1 cellular context compared by ENCODE assay signal in the genomic region with DNA sequence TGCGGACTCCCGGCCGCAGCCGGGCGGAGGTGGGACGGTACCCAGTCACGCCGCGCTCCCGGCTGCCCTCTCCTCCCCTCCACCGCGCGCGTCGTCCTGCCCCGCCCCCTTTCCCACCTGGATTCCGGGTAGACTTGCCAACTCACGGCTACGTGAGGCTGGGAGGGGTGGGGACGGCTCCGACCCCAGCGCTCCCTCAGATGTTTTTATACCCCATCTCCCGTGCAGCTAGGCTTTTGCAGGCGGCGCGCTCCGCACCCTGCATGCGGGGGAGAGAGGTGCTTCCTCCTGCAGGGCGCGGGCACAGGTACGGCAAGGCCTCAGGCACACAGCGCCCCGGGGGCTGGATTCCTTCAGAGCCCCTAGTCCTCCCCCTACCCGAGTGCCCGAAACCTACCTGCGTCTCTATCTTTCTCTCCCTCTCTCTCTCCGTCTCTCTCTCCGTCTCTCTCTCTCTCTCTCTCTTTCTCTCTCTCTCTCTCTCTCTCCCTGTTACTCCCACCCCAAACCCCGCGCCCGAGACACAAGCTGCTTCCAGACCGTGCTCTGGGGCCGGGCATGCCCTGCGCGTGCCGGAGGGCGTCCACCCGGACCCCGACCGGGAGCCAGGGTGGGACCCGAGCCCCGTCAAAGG.
TF ChIP-seq lines count a peak whose summit lies in the region.

No MANE protein-coding gene starts in this region.

TF ChIP-seq in HepG2, 621 proteins besides CTCF, POLR2A, EP300 and RAD21 (continued from another document and continues in another):
- TF ChIP-seq, protein P1, sequence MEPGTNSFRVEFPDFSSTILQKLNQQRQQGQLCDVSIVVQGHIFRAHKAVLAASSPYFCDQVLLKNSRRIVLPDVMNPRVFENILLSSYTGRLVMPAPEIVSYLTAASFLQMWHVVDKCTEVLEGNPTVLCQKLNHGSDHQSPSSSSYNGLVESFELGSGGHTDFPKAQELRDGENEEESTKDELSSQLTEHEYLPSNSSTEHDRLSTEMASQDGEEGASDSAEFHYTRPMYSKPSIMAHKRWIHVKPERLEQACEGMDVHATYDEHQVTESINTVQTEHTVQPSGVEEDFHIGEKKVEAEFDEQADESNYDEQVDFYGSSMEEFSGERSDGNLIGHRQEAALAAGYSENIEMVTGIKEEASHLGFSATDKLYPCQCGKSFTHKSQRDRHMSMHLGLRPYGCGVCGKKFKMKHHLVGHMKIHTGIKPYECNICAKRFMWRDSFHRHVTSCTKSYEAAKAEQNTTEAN (CRISPR knock-in tag; conservative IDR thresholded peaks at IDR 0.05), result no peak
- no peak for TF ChIP-seq PAX8 (CRISPR knock-in tag; IDR thresholded peaks at IDR 0.05; ENCODE audit: borderline replicate concordance)
- TF ChIP-seq KDM5A (IDR thresholded peaks at IDR 0.05; ENCODE audit: borderline replicate concordance, low read length), result 0 out of 2 replicates have a peak, but pooled peaks have one; percentile 9
- TF ChIP-seq, protein P2, sequence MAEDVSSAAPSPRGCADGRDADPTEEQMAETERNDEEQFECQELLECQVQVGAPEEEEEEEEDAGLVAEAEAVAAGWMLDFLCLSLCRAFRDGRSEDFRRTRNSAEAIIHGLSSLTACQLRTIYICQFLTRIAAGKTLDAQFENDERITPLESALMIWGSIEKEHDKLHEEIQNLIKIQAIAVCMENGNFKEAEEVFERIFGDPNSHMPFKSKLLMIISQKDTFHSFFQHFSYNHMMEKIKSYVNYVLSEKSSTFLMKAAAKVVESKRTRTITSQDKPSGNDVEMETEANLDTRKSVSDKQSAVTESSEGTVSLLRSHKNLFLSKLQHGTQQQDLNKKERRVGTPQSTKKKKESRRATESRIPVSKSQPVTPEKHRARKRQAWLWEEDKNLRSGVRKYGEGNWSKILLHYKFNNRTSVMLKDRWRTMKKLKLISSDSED (CRISPR knock-in tag; IDR thresholded peaks at IDR 0.05), result no peak
- no peak for TF ChIP-seq PHB2 (IDR thresholded peaks at IDR 0.05; ENCODE audit: partially characterized antibody)
- TF ChIP-seq HDAC1 (CRISPR knock-in tag; IDR thresholded peaks at IDR 0.05), result no peak; the same call in 1 of the 2 replicates
- TF ChIP-seq, protein P3, sequence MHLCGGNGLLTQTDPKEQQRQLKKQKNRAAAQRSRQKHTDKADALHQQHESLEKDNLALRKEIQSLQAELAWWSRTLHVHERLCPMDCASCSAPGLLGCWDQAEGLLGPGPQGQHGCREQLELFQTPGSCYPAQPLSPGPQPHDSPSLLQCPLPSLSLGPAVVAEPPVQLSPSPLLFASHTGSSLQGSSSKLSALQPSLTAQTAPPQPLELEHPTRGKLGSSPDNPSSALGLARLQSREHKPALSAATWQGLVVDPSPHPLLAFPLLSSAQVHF (CRISPR knock-in tag; IDR thresholded peaks at IDR 0.05), result no peak; the same call in 1 of the 2 replicates
- no peak for TF ChIP-seq PHF21A (CRISPR knock-in tag; IDR thresholded peaks at IDR 0.05)
- TF ChIP-seq, protein P4, sequence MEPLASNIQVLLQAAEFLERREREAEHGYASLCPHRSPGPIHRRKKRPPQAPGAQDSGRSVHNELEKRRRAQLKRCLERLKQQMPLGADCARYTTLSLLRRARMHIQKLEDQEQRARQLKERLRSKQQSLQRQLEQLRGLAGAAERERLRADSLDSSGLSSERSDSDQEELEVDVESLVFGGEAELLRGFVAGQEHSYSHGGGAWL (CRISPR knock-in tag; IDR thresholded peaks at IDR 0.05), result peak; percentile 61; the same call in 1 of the 2 replicates
- no peak for TF ChIP-seq ZNF556 (CRISPR knock-in tag; IDR thresholded peaks at IDR 0.05; ENCODE audit: borderline replicate concordance)
- TF ChIP-seq RARA (CRISPR knock-in tag; IDR thresholded peaks at IDR 0.05), result peak; percentile 59
- TF ChIP-seq, protein P5, sequence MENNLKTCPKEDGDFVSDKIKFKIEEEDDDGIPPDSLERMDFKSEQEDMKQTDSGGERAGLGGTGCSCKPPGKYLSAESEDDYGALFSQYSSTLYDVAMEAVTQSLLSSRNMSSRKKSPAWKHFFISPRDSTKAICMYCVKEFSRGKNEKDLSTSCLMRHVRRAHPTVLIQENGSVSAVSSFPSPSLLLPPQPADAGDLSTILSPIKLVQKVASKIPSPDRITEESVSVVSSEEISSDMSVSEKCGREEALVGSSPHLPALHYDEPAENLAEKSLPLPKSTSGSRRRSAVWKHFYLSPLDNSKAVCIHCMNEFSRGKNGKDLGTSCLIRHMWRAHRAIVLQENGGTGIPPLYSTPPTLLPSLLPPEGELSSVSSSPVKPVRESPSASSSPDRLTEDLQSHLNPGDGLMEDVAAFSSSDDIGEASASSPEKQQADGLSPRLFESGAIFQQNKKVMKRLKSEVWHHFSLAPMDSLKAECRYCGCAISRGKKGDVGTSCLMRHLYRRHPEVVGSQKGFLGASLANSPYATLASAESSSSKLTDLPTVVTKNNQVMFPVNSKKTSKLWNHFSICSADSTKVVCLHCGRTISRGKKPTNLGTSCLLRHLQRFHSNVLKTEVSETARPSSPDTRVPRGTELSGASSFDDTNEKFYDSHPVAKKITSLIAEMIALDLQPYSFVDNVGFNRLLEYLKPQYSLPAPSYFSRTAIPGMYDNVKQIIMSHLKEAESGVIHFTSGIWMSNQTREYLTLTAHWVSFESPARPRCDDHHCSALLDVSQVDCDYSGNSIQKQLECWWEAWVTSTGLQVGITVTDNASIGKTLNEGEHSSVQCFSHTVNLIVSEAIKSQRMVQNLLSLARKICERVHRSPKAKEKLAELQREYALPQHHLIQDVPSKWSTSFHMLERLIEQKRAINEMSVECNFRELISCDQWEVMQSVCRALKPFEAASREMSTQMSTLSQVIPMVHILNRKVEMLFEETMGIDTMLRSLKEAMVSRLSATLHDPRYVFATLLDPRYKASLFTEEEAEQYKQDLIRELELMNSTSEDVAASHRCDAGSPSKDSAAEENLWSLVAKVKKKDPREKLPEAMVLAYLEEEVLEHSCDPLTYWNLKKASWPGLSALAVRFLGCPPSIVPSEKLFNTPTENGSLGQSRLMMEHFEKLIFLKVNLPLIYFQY (CRISPR knock-in tag; IDR thresholded peaks at IDR 0.05; ENCODE audit: borderline replicate concordance), result no peak
- 0 out of 2 replicates have a peak, but pooled peaks have one; percentile 56 for TF ChIP-seq SOX5 (CRISPR knock-in tag; IDR thresholded peaks at IDR 0.05; ENCODE audit: borderline replicate concordance)
- no peak for TF ChIP-seq ZNF224 (CRISPR knock-in tag; IDR thresholded peaks at IDR 0.05)
- no peak for TF ChIP-seq ZNF577 (CRISPR knock-in tag; IDR thresholded peaks at IDR 0.05; ENCODE audit: borderline replicate concordance, low read depth)
- no peak for TF ChIP-seq ZNF207 (IDR thresholded peaks at IDR 0.05; ENCODE audit: borderline replicate concordance)
- TF ChIP-seq, protein P6, sequence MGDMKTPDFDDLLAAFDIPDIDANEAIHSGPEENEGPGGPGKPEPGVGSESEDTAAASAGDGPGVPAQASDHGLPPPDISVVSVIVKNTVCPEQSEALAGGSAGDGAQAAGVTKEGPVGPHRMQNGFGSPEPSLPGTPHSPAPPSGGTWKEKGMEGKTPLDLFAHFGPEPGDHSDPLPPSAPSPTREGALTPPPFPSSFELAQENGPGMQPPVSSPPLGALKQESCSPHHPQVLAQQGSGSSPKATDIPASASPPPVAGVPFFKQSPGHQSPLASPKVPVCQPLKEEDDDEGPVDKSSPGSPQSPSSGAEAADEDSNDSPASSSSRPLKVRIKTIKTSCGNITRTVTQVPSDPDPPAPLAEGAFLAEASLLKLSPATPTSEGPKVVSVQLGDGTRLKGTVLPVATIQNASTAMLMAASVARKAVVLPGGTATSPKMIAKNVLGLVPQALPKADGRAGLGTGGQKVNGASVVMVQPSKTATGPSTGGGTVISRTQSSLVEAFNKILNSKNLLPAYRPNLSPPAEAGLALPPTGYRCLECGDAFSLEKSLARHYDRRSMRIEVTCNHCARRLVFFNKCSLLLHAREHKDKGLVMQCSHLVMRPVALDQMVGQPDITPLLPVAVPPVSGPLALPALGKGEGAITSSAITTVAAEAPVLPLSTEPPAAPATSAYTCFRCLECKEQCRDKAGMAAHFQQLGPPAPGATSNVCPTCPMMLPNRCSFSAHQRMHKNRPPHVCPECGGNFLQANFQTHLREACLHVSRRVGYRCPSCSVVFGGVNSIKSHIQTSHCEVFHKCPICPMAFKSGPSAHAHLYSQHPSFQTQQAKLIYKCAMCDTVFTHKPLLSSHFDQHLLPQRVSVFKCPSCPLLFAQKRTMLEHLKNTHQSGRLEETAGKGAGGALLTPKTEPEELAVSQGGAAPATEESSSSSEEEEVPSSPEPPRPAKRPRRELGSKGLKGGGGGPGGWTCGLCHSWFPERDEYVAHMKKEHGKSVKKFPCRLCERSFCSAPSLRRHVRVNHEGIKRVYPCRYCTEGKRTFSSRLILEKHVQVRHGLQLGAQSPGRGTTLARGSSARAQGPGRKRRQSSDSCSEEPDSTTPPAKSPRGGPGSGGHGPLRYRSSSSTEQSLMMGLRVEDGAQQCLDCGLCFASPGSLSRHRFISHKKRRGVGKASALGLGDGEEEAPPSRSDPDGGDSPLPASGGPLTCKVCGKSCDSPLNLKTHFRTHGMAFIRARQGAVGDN (CRISPR knock-in tag; IDR thresholded peaks at IDR 0.05), result peak; percentile 60
- TF ChIP-seq ZNF501 (CRISPR knock-in tag; IDR thresholded peaks at IDR 0.05), result peak; percentile 62; the same call in 1 of the 2 replicates
- TF ChIP-seq ZBTB20 (CRISPR knock-in tag; IDR thresholded peaks at IDR 0.05; ENCODE audit: borderline replicate concordance, low read depth), result no peak
- TF ChIP-seq CBX2 (IDR thresholded peaks at IDR 0.05; ENCODE audit: low read depth, low read length), result no peak
- no peak; the same call in 1 of the 2 replicates for TF ChIP-seq CBX2 (CRISPR knock-in tag; IDR thresholded peaks at IDR 0.05; ENCODE audit: low read depth)
- peak; percentile 48; the same call in 1 of the 2 replicates for TF ChIP-seq TSC22D2 (CRISPR knock-in tag; IDR thresholded peaks at IDR 0.05; ENCODE audit: borderline replicate concordance)
- no peak for TF ChIP-seq KDM3A (CRISPR knock-in tag; IDR thresholded peaks at IDR 0.05; ENCODE audit: low read depth)
- no peak for TF ChIP-seq ZNF20 (CRISPR knock-in tag; IDR thresholded peaks at IDR 0.05)
- TF ChIP-seq, protein P7, sequence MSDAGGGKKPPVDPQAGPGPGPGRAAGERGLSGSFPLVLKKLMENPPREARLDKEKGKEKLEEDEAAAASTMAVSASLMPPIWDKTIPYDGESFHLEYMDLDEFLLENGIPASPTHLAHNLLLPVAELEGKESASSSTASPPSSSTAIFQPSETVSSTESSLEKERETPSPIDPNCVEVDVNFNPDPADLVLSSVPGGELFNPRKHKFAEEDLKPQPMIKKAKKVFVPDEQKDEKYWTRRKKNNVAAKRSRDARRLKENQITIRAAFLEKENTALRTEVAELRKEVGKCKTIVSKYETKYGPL (CRISPR knock-in tag; IDR thresholded peaks at IDR 0.05), result no peak
- TF ChIP-seq ZNF674 (CRISPR knock-in tag; IDR thresholded peaks at IDR 0.05; ENCODE audit: low read depth), result no peak
- TF ChIP-seq ARHGAP35 (CRISPR knock-in tag; IDR thresholded peaks at IDR 0.05; ENCODE audit: borderline replicate concordance), result peak; percentile 9; the same call in 1 of the 2 replicates
- peak; percentile 61; the same call in 1 of the 2 replicates for TF ChIP-seq ZBTB7A (CRISPR knock-in tag; IDR thresholded peaks at IDR 0.05)
- TF ChIP-seq, protein P8, sequence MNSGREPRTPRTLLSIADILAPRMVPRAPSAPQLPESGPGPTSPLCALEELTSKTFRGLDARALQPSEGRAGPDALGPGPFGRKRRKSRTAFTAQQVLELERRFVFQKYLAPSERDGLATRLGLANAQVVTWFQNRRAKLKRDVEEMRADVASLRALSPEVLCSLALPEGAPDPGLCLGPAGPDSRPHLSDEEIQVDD (CRISPR knock-in tag; IDR thresholded peaks at IDR 0.05; ENCODE audit: borderline replicate concordance), result no peak
- no peak for TF ChIP-seq HOXA5 (CRISPR knock-in tag; IDR thresholded peaks at IDR 0.05)
- TF ChIP-seq ETV5 (CRISPR knock-in tag; IDR thresholded peaks at IDR 0.05; ENCODE audit: borderline replicate concordance), result peak; percentile 29; the same call in 1 of the 2 replicates
- no peak for TF ChIP-seq ZNF432 (CRISPR knock-in tag; IDR thresholded peaks at IDR 0.05; ENCODE audit: borderline replicate concordance)
- TF ChIP-seq, protein P9, sequence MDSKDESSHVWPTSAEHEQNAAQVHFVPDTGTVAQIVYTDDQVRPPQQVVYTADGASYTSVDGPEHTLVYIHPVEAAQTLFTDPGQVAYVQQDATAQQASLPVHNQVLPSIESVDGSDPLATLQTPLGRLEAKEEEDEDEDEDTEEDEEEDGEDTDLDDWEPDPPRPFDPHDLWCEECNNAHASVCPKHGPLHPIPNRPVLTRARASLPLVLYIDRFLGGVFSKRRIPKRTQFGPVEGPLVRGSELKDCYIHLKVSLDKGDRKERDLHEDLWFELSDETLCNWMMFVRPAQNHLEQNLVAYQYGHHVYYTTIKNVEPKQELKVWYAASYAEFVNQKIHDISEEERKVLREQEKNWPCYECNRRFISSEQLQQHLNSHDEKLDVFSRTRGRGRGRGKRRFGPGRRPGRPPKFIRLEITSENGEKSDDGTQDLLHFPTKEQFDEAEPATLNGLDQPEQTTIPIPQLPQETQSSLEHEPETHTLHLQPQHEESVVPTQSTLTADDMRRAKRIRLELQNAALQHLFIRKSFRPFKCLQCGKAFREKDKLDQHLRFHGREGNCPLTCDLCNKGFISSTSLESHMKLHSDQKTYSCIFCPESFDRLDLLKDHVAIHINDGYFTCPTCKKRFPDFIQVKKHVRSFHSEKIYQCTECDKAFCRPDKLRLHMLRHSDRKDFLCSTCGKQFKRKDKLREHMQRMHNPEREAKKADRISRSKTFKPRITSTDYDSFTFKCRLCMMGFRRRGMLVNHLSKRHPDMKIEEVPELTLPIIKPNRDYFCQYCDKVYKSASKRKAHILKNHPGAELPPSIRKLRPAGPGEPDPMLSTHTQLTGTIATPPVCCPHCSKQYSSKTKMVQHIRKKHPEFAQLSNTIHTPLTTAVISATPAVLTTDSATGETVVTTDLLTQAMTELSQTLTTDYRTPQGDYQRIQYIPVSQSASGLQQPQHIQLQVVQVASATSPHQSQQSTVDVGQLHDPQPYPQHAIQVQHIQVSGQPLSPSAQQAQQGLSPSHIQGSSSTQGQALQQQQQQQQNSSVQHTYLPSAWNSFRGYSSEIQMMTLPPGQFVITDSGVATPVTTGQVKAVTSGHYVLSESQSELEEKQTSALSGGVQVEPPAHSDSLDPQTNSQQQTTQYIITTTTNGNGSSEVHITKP (CRISPR knock-in tag; IDR thresholded peaks at IDR 0.05; ENCODE audit: low read depth), result no peak
- peak; percentile 77 for TF ChIP-seq TEAD3 (CRISPR knock-in tag; optimal IDR thresholded peaks at IDR 0.05; ENCODE audit: borderline replicate concordance)
- no peak for TF ChIP-seq ZNF747 (CRISPR knock-in tag; IDR thresholded peaks at IDR 0.05; ENCODE audit: borderline replicate concordance)
- TF ChIP-seq SP5 (CRISPR knock-in tag; IDR thresholded peaks at IDR 0.05; ENCODE audit: borderline replicate concordance, low read depth), result peak; percentile 87
- no peak for TF ChIP-seq ZFP62 (CRISPR knock-in tag; IDR thresholded peaks at IDR 0.05)
- TF ChIP-seq PTBP1 (IDR thresholded peaks at IDR 0.05; ENCODE audit: low read depth, low read length, poor library complexity, severe bottlenecking), result no peak
- no peak for TF ChIP-seq FOXM1 (CRISPR knock-in tag; IDR thresholded peaks at IDR 0.05)
- no peak for TF ChIP-seq CBX1 (IDR thresholded peaks at IDR 0.05; ENCODE audit: low read depth)
- TF ChIP-seq RFXAP (CRISPR knock-in tag; IDR thresholded peaks at IDR 0.05; ENCODE audit: borderline replicate concordance), result no peak
- TF ChIP-seq ZNF343 (CRISPR knock-in tag; IDR thresholded peaks at IDR 0.05), result 0 out of 2 replicates have a peak, but pooled peaks have one; percentile 13
